9 cellular contexts compared by ENCODE assay signal in the genomic region with DNA sequence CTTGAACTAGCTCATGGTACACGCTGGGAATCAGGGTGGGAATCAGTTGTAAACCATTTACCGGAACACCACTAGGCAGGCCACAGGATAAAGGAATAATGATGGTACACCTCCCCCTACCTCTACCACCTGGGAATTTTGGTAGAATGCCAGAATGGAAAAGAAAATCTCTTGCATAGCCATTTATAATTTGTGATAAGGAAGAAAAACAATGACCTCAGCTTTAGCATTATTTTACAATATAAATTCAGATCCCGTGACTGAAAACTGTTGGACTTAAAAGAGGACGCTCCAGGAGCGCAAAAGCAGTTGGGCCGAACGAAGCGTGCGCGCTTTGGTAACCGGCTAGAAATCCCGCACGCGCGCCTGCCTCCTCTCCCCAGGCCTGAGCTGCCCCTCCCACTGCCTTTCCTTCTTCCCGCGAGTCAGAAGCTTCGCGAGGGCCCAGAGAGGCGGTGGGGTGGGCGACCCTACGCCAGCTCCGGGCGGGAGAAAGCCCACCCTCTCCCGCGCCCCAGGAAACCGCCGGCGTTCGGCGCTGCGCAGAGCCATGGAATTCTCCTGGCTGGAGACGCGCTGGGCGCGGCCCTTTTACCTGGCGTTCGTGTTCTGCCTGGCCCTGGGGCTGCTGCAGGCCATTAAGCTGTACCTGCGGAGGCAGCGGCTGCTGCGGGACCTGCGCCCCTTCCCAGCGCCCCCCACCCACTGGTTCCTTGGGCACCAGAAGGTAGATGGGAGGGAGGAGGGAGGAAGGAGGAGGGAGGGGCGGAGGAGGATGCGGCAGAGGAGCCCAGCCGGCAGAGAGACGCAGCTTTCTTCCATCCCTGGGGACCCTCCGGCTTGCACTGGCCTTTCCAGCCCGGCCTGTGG. TPM values are rescaled to one million over a fixed set of nuclear protein-coding genes. Genes with fewer than 3 reads are reported as not detected.
DNase-seq lines count a peak whose midpoint lies in the region; ATAC-seq and TF ChIP-seq lines count a peak whose summit lies in the region.
"Had no signal": no experiment of that assay in that cellular context is flagged by ENCODE, and none has a peak within 500 bp of the region (broad histone marks: within the 10 kb centered on the region; RNA-seq: fewer than 3 reads in every experiment).

A gene with protein sequence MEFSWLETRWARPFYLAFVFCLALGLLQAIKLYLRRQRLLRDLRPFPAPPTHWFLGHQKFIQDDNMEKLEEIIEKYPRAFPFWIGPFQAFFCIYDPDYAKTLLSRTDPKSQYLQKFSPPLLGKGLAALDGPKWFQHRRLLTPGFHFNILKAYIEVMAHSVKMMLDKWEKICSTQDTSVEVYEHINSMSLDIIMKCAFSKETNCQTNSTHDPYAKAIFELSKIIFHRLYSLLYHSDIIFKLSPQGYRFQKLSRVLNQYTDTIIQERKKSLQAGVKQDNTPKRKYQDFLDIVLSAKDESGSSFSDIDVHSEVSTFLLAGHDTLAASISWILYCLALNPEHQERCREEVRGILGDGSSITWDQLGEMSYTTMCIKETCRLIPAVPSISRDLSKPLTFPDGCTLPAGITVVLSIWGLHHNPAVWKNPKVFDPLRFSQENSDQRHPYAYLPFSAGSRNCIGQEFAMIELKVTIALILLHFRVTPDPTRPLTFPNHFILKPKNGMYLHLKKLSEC (plus strand): TSS at position 402 of the 870 bp plus-strand sequence. CDS start 149 bp downstream, at position 551.

- H3K36me3 ChIP-seq in left ventricle myocardium inferior: no peaks in the 10 kb centered on the region

- no peak for ATAC-seq in stimulated activated naive B cell treated with anti-CD40 and anti-IgM and Interleukin-4, amounts not matched to agents 10 μg/mL and 1 μg/mL and 100 μg/mL, for 72 hours (replicated peaks)
- ATAC-seq in HG03159 (IDR thresholded peaks at IDR 0.05; ENCODE audit: unreplicated experiment): no peak

- H3K4me1 ChIP-seq in left ventricle myocardium inferior: peaks cover 47% of the 10 kb centered on the region

- H3K36me3 Mint-ChIP-seq in progenitor cell of endocrine pancreas (ENCODE audit: insufficient read depth): no peaks in the 10 kb centered on the region
- no peaks in the 10 kb centered on the region for H3K36me3 Mint-ChIP-seq in stimulated activated naive B cell treated with anti-CD40 and anti-IgM and Interleukin-4, amounts not matched to agents 10 μg/mL and 1 μg/mL and 100 μg/mL, for 72 hours

- DNase-seq in DMS79 treated with DMSO at 0.1 percent for 48 hours (lab: John Stamatoyannopoulos, UW) (peak; percentile 89), anterior cingulate cortex (lab: John Stamatoyannopoulos, UW) (peak in 38 of 58 donors; percentile 2 to 69 (median 26)), left ventricle myocardium inferior (peak; percentile 68), progenitor cell of endocrine pancreas (ENCODE audit: low spot score, unreplicated experiment) (peak; percentile 14), NCI-H2196 treated with DMSO at 0.1 percent for 48 hours (lab: John Stamatoyannopoulos, UW; ENCODE audit: unreplicated experiment) (no peak), OCI-M2 (lab: John Stamatoyannopoulos, UW; ENCODE audit: unreplicated experiment) (no peak)
- no peak for DNase-seq in stimulated activated naive B cell treated with anti-CD40 and anti-IgM and Interleukin-4, amounts not matched to agents 10 μg/mL and 1 μg/mL and 100 μg/mL, for 72 hours
- DNase-seq: DND-41 had no signal

- H3K9me3 ChIP-seq in left ventricle myocardium inferior (replicated peaks): no peaks in the 10 kb centered on the region

- peak within 1 kb of the TSS; percentile 52 for H3K4me3 Mint-ChIP-seq in progenitor cell of endocrine pancreas (ENCODE audit: low read depth)
- H3K4me3 Mint-ChIP-seq in stimulated activated naive B cell treated with anti-CD40 and anti-IgM and Interleukin-4, amounts not matched to agents 10 μg/mL and 1 μg/mL and 100 μg/mL, for 72 hours: no peak within 1 kb of the TSS

- H3K4me1 Mint-ChIP-seq in progenitor cell of endocrine pancreas (ENCODE audit: low read depth): peaks cover 17% of the 10 kb centered on the region
- H3K4me1 Mint-ChIP-seq in stimulated activated naive B cell treated with anti-CD40 and anti-IgM and Interleukin-4, amounts not matched to agents 10 μg/mL and 1 μg/mL and 100 μg/mL, for 72 hours: no peaks in the 10 kb centered on the region

- no peak for TF ChIP-seq CTCF in left ventricle myocardium inferior (IDR thresholded peaks at IDR 0.05; ENCODE audit: borderline replicate concordance)
- no peak for TF ChIP-seq CTCF in progenitor cell of endocrine pancreas (IDR thresholded peaks at IDR 0.05; ENCODE audit: unreplicated experiment)

- H3K27me3 ChIP-seq in left ventricle myocardium inferior (ENCODE audit: low read depth): peaks cover 37% of the 10 kb centered on the region

- intact Hi-C loops in left ventricle myocardium inferior (cut with micrococcal nuclease): no loop called here

- peak within 1 kb of the TSS; percentile 66 for H3K4me3 ChIP-seq in left ventricle myocardium inferior

- peak within 1 kb of the TSS; percentile 89 for H3K27ac ChIP-seq in left ventricle myocardium inferior (replicated peaks)

- H3K27ac Mint-ChIP-seq in progenitor cell of endocrine pancreas: no peak within 1 kb of the TSS
- H3K27ac Mint-ChIP-seq in stimulated activated naive B cell treated with anti-CD40 and anti-IgM and Interleukin-4, amounts not matched to agents 10 μg/mL and 1 μg/mL and 100 μg/mL, for 72 hours: no peak within 1 kb of the TSS

- H3K9me3 Mint-ChIP-seq in progenitor cell of endocrine pancreas (ENCODE audit: low read depth): no peaks in the 10 kb centered on the region
- no peaks in the 10 kb centered on the region for H3K9me3 Mint-ChIP-seq in stimulated activated naive B cell treated with anti-CD40 and anti-IgM and Interleukin-4, amounts not matched to agents 10 μg/mL and 1 μg/mL and 100 μg/mL, for 72 hours

- peaks cover 37% of the 10 kb centered on the region for H3K27me3 Mint-ChIP-seq in progenitor cell of endocrine pancreas
- H3K27me3 Mint-ChIP-seq in stimulated activated naive B cell treated with anti-CD40 and anti-IgM and Interleukin-4, amounts not matched to agents 10 μg/mL and 1 μg/mL and 100 μg/mL, for 72 hours: peaks cover 30 to 57% of the 10 kb centered on the region in 2 donors

RNA-seq across cellular contexts. Expression of the gene that starts here (rescaled TPM):
- total RNA-seq in left ventricle myocardium inferior: 2.1 TPM
- total RNA-seq in progenitor cell of endocrine pancreas: 0.24 and 0.80 TPM in 2 replicates

Comparison
In these comparisons a context has a peak if more than half of its experiments do, and no peak if none do; other contexts are left out.
1. Peak in DNase-seq in progenitor cell of endocrine pancreas; RNA of the gene not detected or under 1 TPM.
2. DNase-seq: peak in DMS79 treated with DMSO at 0.1 percent for 48 hours (single experiment), anterior cingulate cortex (38 of 58) and left ventricle myocardium inferior (single experiment); none in stimulated activated naive B cell treated with anti-CD40 and anti-IgM and Interleukin-4, amounts not matched to agents 10 μg/mL and 1 μg/mL and 100 μg/mL, for 72 hours (single experiment), NCI-H2196 treated with DMSO at 0.1 percent for 48 hours (single experiment) and OCI-M2 (single experiment).